8 cellular contexts compared by ENCODE assay signal in the genomic region with DNA sequence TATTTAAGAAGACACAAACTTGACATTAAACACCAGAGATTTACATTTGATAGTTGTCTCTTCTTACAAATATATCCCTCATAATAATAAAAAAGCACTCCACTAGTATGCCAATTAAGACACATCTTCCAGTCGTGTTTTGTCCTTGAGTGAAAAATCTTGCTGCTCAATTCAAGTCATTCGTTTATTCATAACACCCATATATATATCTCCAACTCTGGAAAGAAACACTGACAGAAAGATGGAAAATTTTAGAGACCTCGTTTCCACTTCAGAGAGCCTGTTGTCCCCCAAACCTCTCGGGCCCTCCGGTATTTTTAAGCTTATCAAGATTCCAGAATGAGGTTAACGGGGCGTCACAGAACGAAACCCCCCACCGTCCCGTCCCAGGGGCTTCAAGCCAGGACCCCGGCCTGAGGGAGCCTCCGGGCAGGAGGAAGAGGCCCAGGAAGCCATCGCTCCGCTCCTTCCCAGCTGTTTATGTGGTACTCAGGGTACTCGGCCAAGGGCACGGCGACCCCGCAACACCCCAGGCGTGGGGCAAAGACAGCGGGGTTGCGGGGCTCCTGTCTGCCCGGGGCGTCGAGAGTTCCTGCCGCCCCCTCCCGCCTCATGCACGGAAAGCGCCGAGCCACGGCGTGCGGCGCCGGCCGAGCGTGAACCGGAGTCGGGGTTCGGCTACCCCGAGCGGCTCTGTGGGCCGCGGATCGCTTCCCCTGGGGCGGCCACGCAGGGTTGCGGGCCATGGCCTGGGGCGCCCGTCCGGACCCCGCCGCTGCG. TPM values are rescaled to one million over a fixed set of nuclear protein-coding genes. Genes with fewer than 3 reads are reported as not detected.
DNase-seq lines count a peak whose midpoint lies in the region; ATAC-seq, FAIRE-seq and TF ChIP-seq lines count a peak whose summit lies in the region.

No MANE protein-coding gene starts in this region.

- FAIRE-seq in pancreas (lab: Jason Lieb, UNC), result no peak

- H3K27me3 ChIP-seq in gastroesophageal sphincter (no peaks in the 10 kb centered on the region), pancreas (no peaks in the 10 kb centered on the region)

- H3K27me3 Mint-ChIP-seq in activated T-cell treated with anti-CD3 and anti-CD28 coated beads, Interleukin-2, amount 50 U/mL, for 4 hours (ENCODE audit: low read depth), result peaks cover 3% of the 10 kb centered on the region

- H3K4me1 ChIP-seq in gastroesophageal sphincter (peaks cover 0 to 30% (median 11%) of the 10 kb centered on the region in 3 donors), pancreas (peaks cover 0 to 16% (median 0%) of the 10 kb centered on the region in 3 donors)

- ATAC-seq in HG03066 (IDR thresholded peaks at IDR 0.05; ENCODE audit: low read depth, unreplicated experiment), result peak; percentile 12
- peak in 1 of 2 donors; percentile 8 for ATAC-seq in activated T-cell treated with anti-CD3 and anti-CD28 coated beads, Interleukin-2, amount 50 U/mL, for 4 hours
- ATAC-seq in gastroesophageal sphincter, result peak; percentile 42
- peak in 3 of 4 donors; percentile 17 to 18 (median 17) for ATAC-seq in pancreas
- ATAC-seq in HG03521 (IDR thresholded peaks at IDR 0.05; ENCODE audit: unreplicated experiment), result no peak
- ATAC-seq in HG02884 (IDR thresholded peaks at IDR 0.05; ENCODE audit: unreplicated experiment), result no peak

- no peaks in the 10 kb centered on the region for H3K9me3 Mint-ChIP-seq in activated T-cell treated with anti-CD3 and anti-CD28 coated beads, Interleukin-2, amount 50 U/mL, for 4 hours

- H3K36me3 ChIP-seq in gastroesophageal sphincter (no peaks in the 10 kb centered on the region), pancreas (no peaks in the 10 kb centered on the region)

- H3K9me3 ChIP-seq in gastroesophageal sphincter (no peaks in the 10 kb centered on the region), pancreas (no peaks in the 10 kb centered on the region)

- peak overlapping the region; percentile 77 for H3K4me3 Mint-ChIP-seq in activated T-cell treated with anti-CD3 and anti-CD28 coated beads, Interleukin-2, amount 50 U/mL, for 4 hours

- intact Hi-C loops in pancreas (cut with DNase I), result no loop called here

- TF ChIP-seq POLR2A in gastroesophageal sphincter (IDR thresholded peaks at IDR 0.05), result no peak

- TF ChIP-seq EP300 in gastroesophageal sphincter (IDR thresholded peaks at IDR 0.05), result no peak

- peak overlapping the region; percentile 46 to 85 for H3K4me3 ChIP-seq in gastroesophageal sphincter
- H3K4me3 ChIP-seq in pancreas, result peak overlapping the region in 3 of 4 donors; percentile 24 to 94 (median 89)

- 20 to 42% methylated on average over 3 to 12 of the region's 53 CpGs for WGBS in gastroesophageal sphincter (ENCODE audit: low coverage in 1 of 2), 2 donors
- WGBS in pancreas, 2 donors, result 20 to 21% methylated on average over 47 to 53 of the region's 53 CpGs

- peaks cover 34% of the 10 kb centered on the region for H3K4me1 Mint-ChIP-seq in activated T-cell treated with anti-CD3 and anti-CD28 coated beads, Interleukin-2, amount 50 U/mL, for 4 hours (ENCODE audit: low read depth)

- DNase-seq in ELR (ENCODE audit: low read depth) (peak; percentile 48), pancreas (peak in 5 of 6 donors; percentile 14 to 76 (median 40)), medulla oblongata (ENCODE audit: extremely low spot score) (no peak)
- peak; percentile 37 for DNase-seq in activated T-cell treated with anti-CD3 and anti-CD28 coated beads, Interleukin-2, amount 50 U/mL, for 4 hours

- H3K36me3 Mint-ChIP-seq in activated T-cell treated with anti-CD3 and anti-CD28 coated beads, Interleukin-2, amount 50 U/mL, for 4 hours (ENCODE audit: insufficient read depth), result no peaks in the 10 kb centered on the region

- TF ChIP-seq CTCF in gastroesophageal sphincter (IDR thresholded peaks at IDR 0.05) (no peak), pancreas (IDR thresholded peaks at IDR 0.05) (no peak)

- H3K27ac ChIP-seq in gastroesophageal sphincter, result peak overlapping the region; percentile 70 to 99 (median 96)
- H3K27ac ChIP-seq in pancreas, result peak overlapping the region; percentile 68 to 96 (median 82)

RNA-seq across cellular contexts. Expression of gene SNX9, which starts 0.6 kb away (rescaled TPM):
- 10 to 100 TPM; 39.0 to 52.5 (median 42.8) TPM for total RNA-seq in activated T-cell treated with anti-CD3 and anti-CD28 coated beads, Interleukin-2, amount 50 U/mL, for 4 hours
- total RNA-seq in gastroesophageal sphincter (100 to 1,000 TPM in 1 of 4 donors, 10 to 100 TPM in 3; 68.3 to 101 (median 85.0) TPM), pancreas (10 to 100 TPM; 14.6 to 27.4 (median 16.3) TPM)
- 10 to 100 TPM; 14.2 to 16.3 TPM for polyA plus RNA-seq in pancreas

Comparison
In these comparisons a context has a peak if more than half of its experiments do, and no peak if none do; other contexts are left out.
1. ATAC-seq: peak in HG03066 (single experiment), gastroesophageal sphincter (single experiment) and pancreas (3 of 4); none in HG03521 (single experiment) and HG02884 (single experiment).